ENCODE assay signal across 1 cellular context in genomic region chr5:14778789-14779070, GRCh38.
TF ChIP-seq lines count a peak whose summit lies in the region.

No MANE protein-coding gene starts in this region.

TF ChIP-seq in HepG2, 621 proteins besides CTCF, POLR2A, EP300 and RAD21 (continued from another document):
- TF ChIP-seq ZFP91 (CRISPR knock-in tag; IDR thresholded peaks at IDR 0.05; ENCODE audit: borderline replicate concordance) (0 out of 2 replicates have a peak, but pooled peaks have one; percentile 6), ZNF609 (CRISPR knock-in tag; IDR thresholded peaks at IDR 0.05; ENCODE audit: borderline replicate concordance) (no peak)
